Comparison of ENCODE assay signal across 1 cellular context in genomic region chr7:151368136-151368571, GRCh38.
TF ChIP-seq lines count a peak whose summit lies in the region.

No MANE protein-coding gene starts in this region.

TF ChIP-seq in HepG2, 621 proteins besides CTCF, POLR2A, EP300 and RAD21 (continued from another document):
- TF ChIP-seq THRA (CRISPR knock-in tag; IDR thresholded peaks at IDR 0.05; ENCODE audit: borderline replicate concordance) (peak; percentile 69; the same call in 1 of the 2 replicates), RFXAP (CRISPR knock-in tag; IDR thresholded peaks at IDR 0.05; ENCODE audit: borderline replicate concordance) (0 out of 2 replicates have a peak, but pooled peaks have one; percentile 47), DPF2 (CRISPR knock-in tag; IDR thresholded peaks at IDR 0.05; ENCODE audit: borderline replicate concordance, low read depth) (no peak), KLF16 (CRISPR knock-in tag; IDR thresholded peaks at IDR 0.05) (no peak), ZBTB33 (CRISPR knock-in tag; IDR thresholded peaks at IDR 0.05) (peak; percentile 96), NR2F2 (IDR thresholded peaks at IDR 0.05; ENCODE audit: borderline replicate concordance, low read depth) (peak; percentile 30; the same call in 1 of the 2 replicates), ZFP36L1 (CRISPR knock-in tag; IDR thresholded peaks at IDR 0.05) (0 out of 2 replicates have a peak, but pooled peaks have one; percentile 55), ZNF772 (CRISPR knock-in tag; IDR thresholded peaks at IDR 0.05) (peak; percentile 44; the same call in 1 of the 2 replicates), ZNF687 (CRISPR knock-in tag; IDR thresholded peaks at IDR 0.05) (peak; percentile 76), HMGXB4 (CRISPR knock-in tag; IDR thresholded peaks at IDR 0.05; ENCODE audit: borderline replicate concordance in 1 of 2, low read depth in 1 of 2) (peak in 1 of 2 experiments; percentile 36; a peak in 1 of 4 replicates), KDM2A (CRISPR knock-in tag; IDR thresholded peaks at IDR 0.05; ENCODE audit: borderline replicate concordance, low read depth) (peak; percentile 67; the same call in 1 of the 2 replicates), ZBTB26 (CRISPR knock-in tag; IDR thresholded peaks at IDR 0.05; ENCODE audit: borderline replicate concordance) (0 out of 2 replicates have a peak, but pooled peaks have one; percentile 40), ZNF468 (CRISPR knock-in tag; IDR thresholded peaks at IDR 0.05) (no peak)
